ENCODE assay signal across 11 cellular contexts in genomic region chr3:49353022-49353421, GRCh38. TPM values are rescaled to one million over a fixed set of nuclear protein-coding genes. Genes with fewer than 3 reads are reported as not detected.
DNase-seq lines count a peak whose midpoint lies in the region; ATAC-seq and TF ChIP-seq lines count a peak whose summit lies in the region.
"Had no signal": no experiment of that assay in that cellular context is flagged by ENCODE, and none has a peak within 500 bp of the region (broad histone marks: within the 10 kb centered on the region; RNA-seq: fewer than 3 reads in every experiment).

No MANE protein-coding gene starts in this region.

- H3K36me3 Mint-ChIP-seq in T-helper 17 cell (ENCODE audit: low read depth), result peaks cover 6% of the 10 kb centered on the region

- peak overlapping the region in 3 of 4 donors; percentile 38 to 63 (median 54) for H3K27ac ChIP-seq in esophagus muscularis mucosa (replicated peaks in 1 of 4)

- no peak overlapping the region for H3K4me3 Mint-ChIP-seq in T-helper 17 cell
- no peak overlapping the region for H3K4me3 Mint-ChIP-seq in stimulated activated naive CD8-positive, alpha-beta T cell treated with anti-CD3 and anti-CD28 coated beads, Interleukin-15, amount 100 ng/mL, for 72 hours

- H3K9me3 ChIP-seq in T-helper 17 cell (ENCODE audit: control insufficient read depth, low read length, poor library complexity, severe bottlenecking), result no peaks in the 10 kb centered on the region
- no peaks in the 10 kb centered on the region for H3K9me3 ChIP-seq in esophagus muscularis mucosa

- H3K4me1 ChIP-seq in esophagus muscularis mucosa, result peaks cover 19 to 44% (median 42%) of the 10 kb centered on the region in 4 donors

- no peak overlapping the region for H3K4me3 ChIP-seq in H7 (ENCODE audit: insufficient read depth, low read depth, low read length)
- no peak overlapping the region for H3K4me3 ChIP-seq in esophagus muscularis mucosa

- intact Hi-C loops in esophagus muscularis mucosa (cut with DNase I), result no loop called here

- WGBS in esophagus muscularis mucosa, result 83% methylated on average over 5 of the region's 5 CpGs

- no peaks in the 10 kb centered on the region for H3K27me3 ChIP-seq in H7 (ENCODE audit: control insufficient read depth, insufficient read depth, low read length)
- H3K27me3 ChIP-seq in esophagus muscularis mucosa, result no peaks in the 10 kb centered on the region

- ATAC-seq in T-helper 17 cell (no peak), GM21360 (IDR thresholded peaks at IDR 0.05; ENCODE audit: unreplicated experiment) (no peak)
- ATAC-seq in stimulated activated naive CD8-positive, alpha-beta T cell treated with anti-CD3 and anti-CD28 coated beads, Interleukin-15, amount 100 ng/mL, for 72 hours, result no peak

- H3K36me3 ChIP-seq in H7 (replicated peaks; ENCODE audit: control insufficient read depth, insufficient read depth, low read length) (peaks cover 6% of the 10 kb centered on the region), esophagus muscularis mucosa (peaks cover 0 to 20% (median 2%) of the 10 kb centered on the region in 4 donors)

- no peak for TF ChIP-seq CTCF in esophagus muscularis mucosa (IDR thresholded peaks at IDR 0.05)

- peaks cover 31% of the 10 kb centered on the region for H3K4me1 Mint-ChIP-seq in T-helper 17 cell
- H3K4me1 Mint-ChIP-seq in stimulated activated naive CD8-positive, alpha-beta T cell treated with anti-CD3 and anti-CD28 coated beads, Interleukin-15, amount 100 ng/mL, for 72 hours, result peaks cover 28% of the 10 kb centered on the region

- H3K9me3 Mint-ChIP-seq in stimulated activated naive CD8-positive, alpha-beta T cell treated with anti-CD3 and anti-CD28 coated beads, Interleukin-15, amount 100 ng/mL, for 72 hours, result no peaks in the 10 kb centered on the region

- no peak for TF ChIP-seq POLR2A in esophagus muscularis mucosa (IDR thresholded peaks at IDR 0.05; ENCODE audit: low read depth)

- TF ChIP-seq EP300 in esophagus muscularis mucosa (IDR thresholded peaks at IDR 0.05), result no peak

- peak overlapping the region; percentile 88 for H3K27ac Mint-ChIP-seq in T-helper 17 cell
- peak overlapping the region; percentile 19 to 45 for H3K27ac Mint-ChIP-seq in stimulated activated naive CD8-positive, alpha-beta T cell treated with anti-CD3 and anti-CD28 coated beads, Interleukin-15, amount 100 ng/mL, for 72 hours

- no peaks in the 10 kb centered on the region for H3K27me3 Mint-ChIP-seq in T-helper 17 cell
- H3K27me3 Mint-ChIP-seq in stimulated activated naive CD8-positive, alpha-beta T cell treated with anti-CD3 and anti-CD28 coated beads, Interleukin-15, amount 100 ng/mL, for 72 hours, result no peaks in the 10 kb centered on the region

- DNase-seq in H7 (peak; percentile 25), T-helper 17 cell (no peak), esophagus muscularis mucosa (ENCODE audit: extremely low spot score) (no peak), KG1 (lab: John Stamatoyannopoulos, UW) (no peak)
- DNase-seq in stimulated activated naive CD8-positive, alpha-beta T cell treated with anti-CD3 and anti-CD28 coated beads, Interleukin-15, amount 100 ng/mL, for 72 hours, result no peak
- DNase-seq in stimulated activated naive CD4-positive, alpha-beta T cell treated with Interleukin-2 at 50 U/mL for 16 hours (lab: John Stamatoyannopoulos, UW), result no peak
- DNase-seq in activated CD4-positive, CD25-positive, alpha-beta regulatory T cell (lab: John Stamatoyannopoulos, UW), result no peak
- DNase-seq: activated effector memory CD4-positive, alpha-beta T cell treated with anti-CD3 and anti-CD28 coated beads, Interleukin-2, amount 50 U/mL, for 16 hours; NCI-H2171 treated with DMSO at 0.1 percent for 48 hours; stimulated activated CD4-positive, alpha-beta T cell treated with anti-CD3 and anti-CD28 coated beads, Interleukin-15, amount 100 ng/mL, for 24 hours had no signal

RNA-seq across cellular contexts. Expression of gene GPX1, which starts 5.1 kb away (rescaled TPM):
- 222 and 298 TPM in 2 replicates for total RNA-seq in H7 (2014; rRNA removed; shearing (Covaris generic))
- 100 to 1,000 TPM in 1 of 2 donors, 10 to 100 TPM in 1; 75.6 to 326 TPM for total RNA-seq in T-helper 17 cell
- 100 to 1,000 TPM; 154 to 295 (median 226) TPM for total RNA-seq in esophagus muscularis mucosa

RNA-seq across cellular contexts. Expression of gene USP4, which starts 13.2 kb away (rescaled TPM):
- 9.6 and 10.7 TPM in 2 replicates for total RNA-seq in H7 (2014; rRNA removed; shearing (Covaris generic))
- 100 to 1,000 TPM; 101 to 110 TPM for total RNA-seq in T-helper 17 cell
- total RNA-seq in esophagus muscularis mucosa, result 10 to 100 TPM; 17.9 to 35.7 (median 24.3) TPM

RNA-seq across cellular contexts. Expression of gene RHOA, which starts 58.8 kb away (rescaled TPM):
- 377 and 386 TPM in 2 replicates for total RNA-seq in H7 (2014; rRNA removed; shearing (Covaris generic))
- total RNA-seq in T-helper 17 cell, result 100 to 1,000 TPM; 274 to 317 TPM
- 100 to 1,000 TPM; 380 to 521 (median 480) TPM for total RNA-seq in esophagus muscularis mucosa

RNA-seq across cellular contexts. Expression of gene TCTA, which starts 59.2 kb away (rescaled TPM):
- total RNA-seq in H7 (2014; rRNA removed; shearing (Covaris generic)), result 5.8 and 10.9 TPM in 2 replicates
- 10 to 100 TPM; 23.4 to 27.0 TPM for total RNA-seq in T-helper 17 cell
- 10 to 100 TPM; 22.0 to 29.8 (median 26.2) TPM for total RNA-seq in esophagus muscularis mucosa
